ENCODE assay signal across 31 cellular contexts in the genomic region with DNA sequence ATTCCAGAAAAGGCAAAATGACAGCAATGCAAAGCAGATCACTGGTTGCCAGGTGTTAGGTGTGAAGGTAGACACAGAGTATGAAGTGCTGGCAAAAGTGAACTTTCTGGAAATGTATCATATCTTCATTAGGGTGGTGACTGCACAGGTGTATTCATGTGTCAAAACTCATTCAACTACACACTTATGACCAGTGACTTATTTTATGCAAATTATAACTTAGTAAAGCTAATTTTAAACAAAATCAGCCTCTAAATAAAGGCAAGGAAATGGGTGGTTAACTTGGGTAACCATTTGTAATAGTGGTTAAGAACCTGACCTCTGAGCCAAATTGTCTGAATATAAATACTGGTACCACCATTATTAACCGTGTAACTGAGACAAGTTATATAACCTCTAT. TPM values are rescaled to one million over a fixed set of nuclear protein-coding genes. Genes with fewer than 3 reads are reported as not detected.
DNase-seq lines count a peak whose midpoint lies in the region; ATAC-seq and TF ChIP-seq lines count a peak whose summit lies in the region.
"Had no signal": no experiment of that assay in that cellular context is flagged by ENCODE, and none has a peak within 500 bp of the region (broad histone marks: within the 10 kb centered on the region; RNA-seq: fewer than 3 reads in every experiment).

No MANE protein-coding gene starts in this region.

- H3K27ac ChIP-seq in DND-41 (ENCODE audit: low read length) = no peak overlapping the region
- no peak overlapping the region for H3K27ac ChIP-seq in heart right ventricle
- no peak overlapping the region for H3K27ac ChIP-seq in vagina
- H3K27ac ChIP-seq: A549, cardiac muscle cell, coronary artery, foreskin keratinocyte, HL-60, skin epidermis, transverse colon, VCaP had no signal

- DNase-seq in DND-41 = no peak
- no peak for DNase-seq in heart right ventricle
- no peak for DNase-seq in MV-4-11 (lab: John Stamatoyannopoulos, UW)
- no peak for DNase-seq in vagina (ENCODE audit: extremely low spot score in 2 of 2)
- DNase-seq in NCI-H2196 (lab: John Stamatoyannopoulos, UW; ENCODE audit: unreplicated experiment) = no peak
- DNase-seq: activated CD8-positive, alpha-beta memory T cell treated with anti-CD3 and anti-CD28 coated beads, Interleukin-2, amount 50 U/mL, for 48 hours; aorta; CD8-positive, alpha-beta memory T cell; effector memory CD8-positive, alpha-beta T cell; foreskin keratinocyte; GDM1; hippocampal formation; immature natural killer cell; mesenchymal stem cell; NCI-H1092; NCI-H1930; NCI-H2227 treated with DMSO at 0.1 percent for 48 hours; nucleus accumbens; transverse colon had no signal

- H3K9me3 ChIP-seq in DND-41 (ENCODE audit: insufficient read depth, low read length, severe bottlenecking) (no peaks in the 10 kb centered on the region), Loucy (ENCODE audit: insufficient read depth, low read depth, low read length) (no peaks in the 10 kb centered on the region), heart right ventricle (no peaks in the 10 kb centered on the region), vagina (no peaks in the 10 kb centered on the region)
- H3K9me3 ChIP-seq: A549, transverse colon had no signal

- no peaks in the 10 kb centered on the region for H3K9me2 ChIP-seq in Loucy (replicated peaks; ENCODE audit: low read depth, low read length)

- no peak for TF ChIP-seq CTCF in DND-41 (IDR thresholded peaks at IDR 0.05; ENCODE audit: borderline replicate concordance, extremely low read depth, low read length, poor library complexity, severe bottlenecking)
- TF ChIP-seq CTCF in Loucy (conservative IDR thresholded peaks at IDR 0.05; ENCODE audit: low read length) = no peak
- TF ChIP-seq CTCF in heart right ventricle (IDR thresholded peaks at IDR 0.05) = no peak
- no peak for TF ChIP-seq CTCF in vagina (IDR thresholded peaks at IDR 0.05)

- H3K4me1 ChIP-seq in DND-41 (ENCODE audit: insufficient read depth, low read length) (peaks cover 29% of the 10 kb centered on the region), Loucy (ENCODE audit: insufficient read depth, low read length, poor library complexity, severe bottlenecking) (peaks cover 42% of the 10 kb centered on the region), heart right ventricle (peaks cover 3 to 73% (median 30%) of the 10 kb centered on the region in 9 donors), vagina (peaks cover 55% of the 10 kb centered on the region)

- no peak overlapping the region for H3K4me3 ChIP-seq in DND-41 (ENCODE audit: low read depth in 1 of 2, low read length in 2 of 2)
- peak overlapping the region; percentile 99 for H3K4me3 ChIP-seq in Loucy (ENCODE audit: low read length, poor library complexity, severe bottlenecking)
- no peak overlapping the region for H3K4me3 ChIP-seq in heart right ventricle
- H3K4me3 ChIP-seq in vagina = no peak overlapping the region
- H3K4me3 ChIP-seq: A549, cardiac muscle cell, coronary artery, skin epidermis, transverse colon had no signal

- H3F3A ChIP-seq in Loucy (ENCODE audit: low read depth) = no peaks in the 10 kb centered on the region

- H3K79me2 ChIP-seq in DND-41 (ENCODE audit: insufficient read depth, low read length) (peaks cover 100% of the 10 kb centered on the region), Loucy (ENCODE audit: insufficient read depth, low read length) (peaks cover 100% of the 10 kb centered on the region)

- TF ChIP-seq POLR2A in vagina (IDR thresholded peaks at IDR 0.05) = no peak

- no peak for ATAC-seq in DND-41 (ENCODE audit: insufficient read depth, low read depth)
- peak; percentile 53 for ATAC-seq in GM18909 (IDR thresholded peaks at IDR 0.05; ENCODE audit: poor library complexity, unreplicated experiment)
- peak; percentile 67 for ATAC-seq in HG02938 (IDR thresholded peaks at IDR 0.05; ENCODE audit: unreplicated experiment)
- ATAC-seq in heart right ventricle = no peak
- ATAC-seq: A549; activated naive CD4-positive, alpha-beta T cell treated with anti-CD3 and anti-CD28 coated beads, Interleukin-2, amount 50 U/mL, for 72 hours; effector memory CD8-positive, alpha-beta T cell; foreskin keratinocyte; HCT116; SK-N-SH treated with all-trans-retinoic acid at 6 μM for 48 hours had no signal

- H3K27me3 ChIP-seq in DND-41 (ENCODE audit: insufficient read depth, low read length, poor library complexity) (no peaks in the 10 kb centered on the region), Loucy (ENCODE audit: insufficient read depth, low read length, poor library complexity, severe bottlenecking) (no peaks in the 10 kb centered on the region), heart right ventricle (no peaks in the 10 kb centered on the region), vagina (no peaks in the 10 kb centered on the region)
- H3K27me3 ChIP-seq: cardiac muscle cell, foreskin keratinocyte, transverse colon had no signal

- H3K9ac ChIP-seq in DND-41 (ENCODE audit: low read depth, low read length) (no peak overlapping the region), Loucy (ENCODE audit: low read depth, low read length, poor library complexity, severe bottlenecking) (no peak overlapping the region)

- intact Hi-C loops in heart right ventricle (cut with DNase I) = loop anchor here in 1 of 10 donors (10.0 kb wide), 1 partner anchor 75 kb away; no protein-coding TSS in a partner anchor
- intact Hi-C loops in vagina (cut with DNase I) = no loop called here

- H4K20me1 ChIP-seq in DND-41 (ENCODE audit: insufficient read depth, low read length) = peaks cover 76% of the 10 kb centered on the region
- H4K20me1 ChIP-seq in Loucy (ENCODE audit: insufficient read depth, low read length, poor library complexity, severe bottlenecking) = peaks cover 99% of the 10 kb centered on the region

- H3K36me3 ChIP-seq in DND-41 (ENCODE audit: insufficient read depth, low read length) (peaks cover 4% of the 10 kb centered on the region; the same call in 1 of the 2 replicates), Loucy (ENCODE audit: insufficient read depth, low read length) (no peaks in the 10 kb centered on the region), heart right ventricle (no peaks in the 10 kb centered on the region), vagina (no peaks in the 10 kb centered on the region)
- H3K36me3 ChIP-seq: cardiac muscle cell, transverse colon had no signal

- 86 to 91% methylated on average over 1 of the region's 1 CpG for WGBS in heart right ventricle, 2 donors

- H3K4me2 ChIP-seq in DND-41 (ENCODE audit: insufficient read depth, low read length) (peak overlapping the region; percentile 32; the same call in 1 of the 2 replicates), Loucy (ENCODE audit: low read depth, low read length, poor library complexity, severe bottlenecking) (peak overlapping the region; percentile 100)
- H3K4me2 ChIP-seq: A549 had no signal

- no peak overlapping the region for H2AFZ ChIP-seq in DND-41 (ENCODE audit: low read depth, low read length)
- no peak overlapping the region for H2AFZ ChIP-seq in Loucy (ENCODE audit: low read length)

RNA-seq across cellular contexts. Expression of gene COP1, which starts 7.4 kb away (rescaled TPM):
- total RNA-seq in heart right ventricle = 10 to 100 TPM; 17.9 to 28.1 (median 23.0) TPM
- polyA plus RNA-seq in heart right ventricle = 10 to 100 TPM; 26.5 to 55.2 TPM
- 72.2 TPM for total RNA-seq in vagina

Comparison
In these comparisons a context has a peak if more than half of its experiments do, and no peak if none do; other contexts are left out.
1. ATAC-seq: peak in GM18909 (single experiment) and HG02938 (single experiment); none in DND-41 (single experiment) and heart right ventricle (0 of 8).